ENCODE assay signal across 9 cellular contexts in the genomic region with DNA sequence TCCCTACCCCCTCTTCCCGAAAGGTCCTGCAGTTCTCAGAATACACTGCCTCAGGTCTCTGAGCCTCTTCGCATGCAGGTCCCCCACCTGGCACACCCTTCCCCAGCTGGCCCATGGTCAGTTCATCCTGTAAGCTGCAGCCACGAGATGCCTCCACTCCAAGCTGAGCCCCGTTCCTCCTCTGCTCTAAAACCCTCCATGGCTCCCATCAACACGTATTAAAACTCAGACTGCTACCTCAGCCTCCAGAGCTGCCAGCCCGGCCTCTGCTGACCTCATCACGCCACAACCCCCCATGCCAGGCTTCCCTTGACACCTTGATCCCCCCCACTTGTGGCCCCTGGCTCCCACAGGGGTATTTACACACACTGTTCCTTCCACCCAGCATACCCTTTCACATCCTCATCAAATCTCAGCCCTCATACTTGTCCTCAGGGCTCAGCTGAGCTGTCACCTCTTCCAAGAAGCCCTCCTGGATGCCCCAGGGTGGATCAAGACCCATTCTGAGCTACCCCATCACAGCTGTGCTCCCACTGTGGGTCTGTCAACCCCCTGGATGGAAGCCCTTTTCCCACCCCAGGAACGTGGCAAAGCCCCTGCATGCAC. TPM values are rescaled to one million over a fixed set of nuclear protein-coding genes. Genes with fewer than 3 reads are reported as not detected.
A peak's percentile ranks its signal among the peaks of the same experiment; 100 is the strongest.
DNase-seq lines count a peak whose midpoint lies in the region; ATAC-seq, FAIRE-seq and TF ChIP-seq lines count a peak whose summit lies in the region.
"Had no signal": no experiment of that assay in that cellular context is flagged by ENCODE, and none has a peak within 500 bp of the region (broad histone marks: within the 10 kb centered on the region; RNA-seq: fewer than 3 reads in every experiment).

No MANE protein-coding gene starts in this region.

- POLR2A ChIA-PET in PC-3 (lab: Charles Lee; ENCODE audit: unreplicated experiment) = no interaction called here

- intact Hi-C loops in PC-3 (cut with micrococcal nuclease) (no loop called here), pancreas (cut with DNase I) (no loop called here), posterior cingulate gyrus (cut with DNase I) (loop anchor here (2.0 to 5.0 kb wide), 2 partner anchors 17 to 46 kb away; no protein-coding TSS in a partner anchor)
- intact Hi-C loops in activated T-helper 1 cell treated with anti-CD3 and anti-CD28 coated beads, Interleukin-12 subunit alpha, Interleukin-12 subunit beta, Interleukin-2, Interleukin-4 antibody, amounts not matched to agents 30 ng/mL and 10 ng/mL and 1 ng/mL, durations not matched to agents 14 hours and 24 hours and 36 hours (cut with micrococcal nuclease) = no loop called here

- H3K4me3 ChIP-seq in AG10803 (ENCODE audit: low read length) (peak overlapping the region; percentile 85), PC-3 (ENCODE audit: low read length) (peak overlapping the region; percentile 85; the same call in 1 of the 2 replicates), fibroblast of lung (replicated peaks in 1 of 4; ENCODE audit: control extremely low read depth in 1 of 4, insufficient read depth in 1 of 4, low read depth in 3 of 4, low read length in 4 of 4) (peak overlapping the region; percentile 50 to 79 (median 66)), pancreas (peak overlapping the region in 3 of 4 donors; percentile 69 to 76 (median 71))

- no peaks in the 10 kb centered on the region for H3K9me3 ChIP-seq in PC-3 (ENCODE audit: low read length)
- H3K9me3 ChIP-seq in fibroblast of lung (ENCODE audit: control insufficient read depth, insufficient read depth, low read depth, low read length) = no peaks in the 10 kb centered on the region
- H3K9me3 ChIP-seq in pancreas = no peaks in the 10 kb centered on the region

- peaks cover 8% of the 10 kb centered on the region for H3K79me2 ChIP-seq in PC-3 (ENCODE audit: low read length)
- H3K79me2 ChIP-seq in fibroblast of lung (ENCODE audit: control insufficient read depth, insufficient read depth, low read length) = peaks cover 16% of the 10 kb centered on the region

- peaks cover 17% of the 10 kb centered on the region for H3K27me3 Mint-ChIP-seq in activated T-helper 1 cell treated with anti-CD3 and anti-CD28 coated beads, Interleukin-12 subunit alpha, Interleukin-12 subunit beta, Interleukin-2, Interleukin-4 antibody, amounts not matched to agents 30 ng/mL and 10 ng/mL and 1 ng/mL, durations not matched to agents 14 hours and 24 hours and 36 hours (ENCODE audit: insufficient read depth)

- H3K36me3 ChIP-seq in PC-3 (ENCODE audit: low read depth, low read length) = no peaks in the 10 kb centered on the region
- no peaks in the 10 kb centered on the region for H3K36me3 ChIP-seq in fibroblast of lung (ENCODE audit: control insufficient read depth, insufficient read depth, low read length)
- H3K36me3 ChIP-seq in pancreas = no peaks in the 10 kb centered on the region

- TF ChIP-seq CTCF in AG10803 (conservative IDR thresholded peaks at IDR 0.05; ENCODE audit: low read length) = no peak
- TF ChIP-seq CTCF in PC-3 (conservative IDR thresholded peaks at IDR 0.05; ENCODE audit: low read depth, low read length) = no peak
- no peak for TF ChIP-seq CTCF in fibroblast of lung (conservative IDR thresholded peaks at IDR 0.05 in 1 of 2, IDR thresholded peaks at IDR 0.05 in 1 of 2; ENCODE audit: low read depth in 1 of 2, low read length in 2 of 2)
- TF ChIP-seq CTCF in pancreas (IDR thresholded peaks at IDR 0.05) = no peak

- no TSS peak for BruUV-seq in PC-3 (replicated peaks; lab: Mats Ljungman, UMichigan)

- H3K9me3 Mint-ChIP-seq in activated T-helper 1 cell treated with anti-CD3 and anti-CD28 coated beads, Interleukin-12 subunit alpha, Interleukin-12 subunit beta, Interleukin-2, Interleukin-4 antibody, amounts not matched to agents 30 ng/mL and 10 ng/mL and 1 ng/mL, durations not matched to agents 14 hours and 24 hours and 36 hours = no peaks in the 10 kb centered on the region

- no peak overlapping the region for H3K27ac Mint-ChIP-seq in activated T-helper 1 cell treated with anti-CD3 and anti-CD28 coated beads, Interleukin-12 subunit alpha, Interleukin-12 subunit beta, Interleukin-2, Interleukin-4 antibody, amounts not matched to agents 30 ng/mL and 10 ng/mL and 1 ng/mL, durations not matched to agents 14 hours and 24 hours and 36 hours

- DNase-seq in AG10803 (ENCODE audit: low read depth) (no peak), PC-3 (no peak), fibroblast of lung (ENCODE audit: low read depth in 2 of 2) (no peak), pancreas (no peak), KBM-7 (no peak), posterior cingulate gyrus (no peak)
- no peak for DNase-seq in activated T-helper 1 cell treated with anti-CD3 and anti-CD28 coated beads, Interleukin-12 subunit alpha, Interleukin-12 subunit beta, Interleukin-2, Interleukin-4 antibody, amounts not matched to agents 30 ng/mL and 10 ng/mL and 1 ng/mL, durations not matched to agents 14 hours and 24 hours and 36 hours (ENCODE audit: low spot score)
- DNase-seq: NCI-H1092 had no signal

- H3K27ac ChIP-seq in PC-3 (ENCODE audit: low read length) (no peak overlapping the region), fibroblast of lung (ENCODE audit: insufficient read depth, low read length) (no peak overlapping the region), pancreas (no peak overlapping the region)

- no peaks in the 10 kb centered on the region for H3K36me3 Mint-ChIP-seq in activated T-helper 1 cell treated with anti-CD3 and anti-CD28 coated beads, Interleukin-12 subunit alpha, Interleukin-12 subunit beta, Interleukin-2, Interleukin-4 antibody, amounts not matched to agents 30 ng/mL and 10 ng/mL and 1 ng/mL, durations not matched to agents 14 hours and 24 hours and 36 hours (ENCODE audit: low read depth)

- no peaks in the 10 kb centered on the region for H3K9me2 ChIP-seq in PC-3 (replicated peaks; ENCODE audit: low read length)

- ATAC-seq in PC-3 (no peak), pancreas (no peak), GM21737 (IDR thresholded peaks at IDR 0.05; ENCODE audit: unreplicated experiment) (no peak)

- in situ Hi-C loops in KBM-7 (cut with MboI; ENCODE audit: low pct_unique_long_range_greater_than_20kb, low sequenced_read_pairs) = no loop called here

- H2AFZ ChIP-seq in PC-3 (ENCODE audit: low read length) = no peak overlapping the region
- H2AFZ ChIP-seq in fibroblast of lung (ENCODE audit: low read length) = no peak overlapping the region

- peak overlapping the region; percentile 82; the same call in 1 of the 2 replicates for H3K4me2 ChIP-seq in PC-3 (ENCODE audit: low read length)
- peak overlapping the region; percentile 96 for H3K4me2 ChIP-seq in fibroblast of lung (ENCODE audit: extremely low read depth, insufficient read depth, low read length)

- no peak for FAIRE-seq in pancreas (lab: Jason Lieb, UNC)

- 68 to 77% methylated on average over 8 of the region's 8 CpGs for WGBS in pancreas, 2 donors

- H3K27me3 ChIP-seq in PC-3 (ENCODE audit: low read length) (no peaks in the 10 kb centered on the region), fibroblast of lung (ENCODE audit: control insufficient read depth, insufficient read depth, low read length) (no peaks in the 10 kb centered on the region), pancreas (no peaks in the 10 kb centered on the region)

- peaks cover 13% of the 10 kb centered on the region; the same call in 1 of the 2 replicates for H4K20me1 ChIP-seq in PC-3 (ENCODE audit: low read length)
- no peaks in the 10 kb centered on the region for H4K20me1 ChIP-seq in fibroblast of lung (ENCODE audit: control insufficient read depth, extremely low read depth, insufficient read depth, low read length)

- H3F3A ChIP-seq in PC-3 (ENCODE audit: low read length, unreplicated experiment) = no peaks in the 10 kb centered on the region

- H3K4me1 ChIP-seq in PC-3 (ENCODE audit: insufficient read depth, low read length) (peaks cover 22% of the 10 kb centered on the region), fibroblast of lung (ENCODE audit: control insufficient read depth, extremely low read depth, insufficient read depth, low read length) (peaks cover 6% of the 10 kb centered on the region), pancreas (peaks cover 7 to 33% (median 30%) of the 10 kb centered on the region in 3 donors)

- CTCF ChIA-PET in PC-3 (lab: Charles Lee) = no interaction called here

- H3K4me1 Mint-ChIP-seq in activated T-helper 1 cell treated with anti-CD3 and anti-CD28 coated beads, Interleukin-12 subunit alpha, Interleukin-12 subunit beta, Interleukin-2, Interleukin-4 antibody, amounts not matched to agents 30 ng/mL and 10 ng/mL and 1 ng/mL, durations not matched to agents 14 hours and 24 hours and 36 hours (ENCODE audit: low read depth) = no peaks in the 10 kb centered on the region

- no peak overlapping the region for H3K4me3 Mint-ChIP-seq in activated T-helper 1 cell treated with anti-CD3 and anti-CD28 coated beads, Interleukin-12 subunit alpha, Interleukin-12 subunit beta, Interleukin-2, Interleukin-4 antibody, amounts not matched to agents 30 ng/mL and 10 ng/mL and 1 ng/mL, durations not matched to agents 14 hours and 24 hours and 36 hours

- H3K9ac ChIP-seq in PC-3 (ENCODE audit: low read length) (no peak overlapping the region), fibroblast of lung (ENCODE audit: insufficient read depth, low read length) (no peak overlapping the region)

RNA-seq across cellular contexts. Expression of a gene that starts 48.9 kb away (rescaled TPM):
- total RNA-seq in PC-3 (2014; rRNA removed) (106 and 134 TPM in 2 replicates), fibroblast of lung (129 and 136 TPM in 2 replicates), pancreas (10 to 100 TPM; 62.8 to 91.2 (median 73.9) TPM)
- polyA plus RNA-seq in fibroblast of lung (27.9 and 35.5 TPM in 2 replicates), pancreas (10 to 100 TPM; 14.8 to 24.8 TPM)
- 36.8 and 38.4 TPM in 2 replicates for polyA plus RNA-seq in fibroblast of lung (2012)
- 239 and 266 TPM in 2 replicates for polyA minus RNA-seq in fibroblast of lung (ENCODE audit: low replicate concordance)
- 0.21 TPM in 1 of 2 replicates, not detected in the other for total RNA-seq in activated T-helper 1 cell treated with anti-CD3 and anti-CD28 coated beads, Interleukin-12 subunit alpha, Interleukin-12 subunit beta, Interleukin-2, Interleukin-4 antibody, amounts not matched to agents 30 ng/mL and 10 ng/mL and 1 ng/mL, durations not matched to agents 14 hours and 24 hours and 36 hours

Comparison
In these comparisons a context has a peak if more than half of its experiments do, and no peak if none do; other contexts are left out.
1. RNA of a gene that starts 48.9 kb away (total RNA-seq): 129 to 136 TPM in fibroblast of lung, 106 to 134 TPM in PC-3 and 62.8 to 91.2 TPM in pancreas; 0.21 TPM in activated T-helper 1 cell treated with anti-CD3 and anti-CD28 coated beads, Interleukin-12 subunit alpha, Interleukin-12 subunit beta, Interleukin-2, Interleukin-4 antibody, amounts not matched to agents 30 ng/mL and 10 ng/mL and 1 ng/mL, durations not matched to agents 14 hours and 24 hours and 36 hours; every median in the first group is over 10 times any median in the second.
2. Peak in every context shown above with its lines, with median percentiles within 50 percentile points of each other: H3K4me3 ChIP-seq.